8 cellular contexts compared by ENCODE assay signal in genomic region chr15:34101366-34102174, GRCh38.
DNase-seq lines count a peak whose midpoint lies in the region; ATAC-seq, FAIRE-seq and TF ChIP-seq lines count a peak whose summit lies in the region.

Gene EMC7 (minus strand): TSS chr15:34101862. CDS start chr15:34101839, 23 bp downstream.
Gene PGBD4 (plus strand): TSS chr15:34102083. CDS start chr15:34102532, 449 bp downstream.

- peak; percentile 92 for FAIRE-seq in islet of Langerhans (lab: Jason Lieb, UNC)

- DNase-seq in AML-193 (lab: John Stamatoyannopoulos, UW) (peak; percentile 98), NCI-H446 treated with DMSO at 0.1 percent for 48 hours (lab: John Stamatoyannopoulos, UW) (peak; percentile 95), cerebellar nuclear complex (lab: John Stamatoyannopoulos, UW) (peak; percentile 78 to 92)
- DNase-seq in activated CD4-positive, CD25-positive, alpha-beta regulatory T cell treated with anti-CD3 and anti-CD28 coated beads, Interleukin-2, amount 50 U/mL, for 72 hours, result peak; percentile 98
- peak; percentile 99 to 100 for DNase-seq in stimulated activated CD4-positive, alpha-beta T cell treated with anti-CD3 and anti-CD28 coated beads, Interleukin-12 subunit alpha, Interleukin-12 subunit beta, amount 100 ng/mL, for 24 hours (ENCODE audit: low read depth in 2 of 2)

- ATAC-seq in HG03378 (IDR thresholded peaks at IDR 0.05; ENCODE audit: unreplicated experiment), result peak; percentile 97

- TF ChIP-seq POLR2A in GM19099 (IDR thresholded peaks at IDR 0.05; ENCODE audit: extremely low read depth, insufficient read length, low read depth), result peak; percentile 99

Comparison
In these comparisons a context has a peak if more than half of its experiments do, and no peak if none do; other contexts are left out.
1. Peak in every context shown above with its lines: DNase-seq and ATAC-seq.